Comparison of ENCODE assay signal across 8 cellular contexts in genomic region chr3:111715911-111716523, GRCh38. TPM values are rescaled to one million over a fixed set of nuclear protein-coding genes. Genes with fewer than 3 reads are reported as not detected.
DNase-seq lines count a peak whose midpoint lies in the region; ATAC-seq lines count a peak whose summit lies in the region.

No MANE protein-coding gene starts in this region.

- ATAC-seq in GM21529 (IDR thresholded peaks at IDR 0.05; ENCODE audit: unreplicated experiment) (peak; percentile 51), GM18520 (IDR thresholded peaks at IDR 0.05; ENCODE audit: unreplicated experiment) (no peak), GM19324 (IDR thresholded peaks at IDR 0.05; ENCODE audit: low FRiP score, unreplicated experiment) (no peak)

- in situ Hi-C loops in T47D (cut with HindIII; ENCODE audit: low pct_unique_long_range_greater_than_20kb, low sequenced_read_pairs) = no loop called here

- DNase-seq in COLO668 (lab: John Stamatoyannopoulos, UW; ENCODE audit: unreplicated experiment) = peak; percentile 14
- peak; percentile 39 for DNase-seq in RPMI8226
- peak; percentile 41 to 79 for DNase-seq in T47D (ENCODE audit: low read depth in 1 of 2, low spot score in 1 of 2)
- peak; percentile 68 to 70 for DNase-seq in lung microvascular endothelial cell (ENCODE audit: low read depth in 2 of 2)
- DNase-seq in NCI-H128 (lab: John Stamatoyannopoulos, UW; ENCODE audit: unreplicated experiment) = no peak

RNA-seq across cellular contexts. Expression of gene PLCXD2, which starts 41.5 kb away (rescaled TPM):
- 0.60 and 1.7 TPM in 2 replicates for total RNA-seq in lung microvascular endothelial cell
